25 cellular contexts compared by ENCODE assay signal in genomic region chrX:17888421-17888820, GRCh38. TPM values are rescaled to one million over a fixed set of nuclear protein-coding genes. Genes with fewer than 3 reads are reported as not detected.
A peak's percentile ranks its signal among the peaks of the same experiment; 100 is the strongest.
DNase-seq lines count a peak whose midpoint lies in the region; ATAC-seq, FAIRE-seq and TF ChIP-seq lines count a peak whose summit lies in the region.
"Had no signal": no experiment of that assay in that cellular context is flagged by ENCODE, and none has a peak within 500 bp of the region (broad histone marks: within the 10 kb centered on the region; RNA-seq: fewer than 3 reads in every experiment).

No MANE protein-coding gene starts in this region.

- H3K27ac Mint-ChIP-seq in progenitor cell of endocrine pancreas: no peak overlapping the region

- H2AFZ ChIP-seq in PC-9: no peak overlapping the region

- H3K4me1 ChIP-seq in PC-9 (replicated peaks; ENCODE audit: insufficient read depth): no peaks in the 10 kb centered on the region
- H3K4me1 ChIP-seq: HAP-1 had no signal

- no peak overlapping the region for H3K27ac ChIP-seq in PC-9
- H3K27ac ChIP-seq: SK-N-MC had no signal

- H3K9me3 Mint-ChIP-seq in progenitor cell of endocrine pancreas (ENCODE audit: low read depth): peaks cover 38% of the 10 kb centered on the region

- H3K9me3 ChIP-seq in PC-9 (ENCODE audit: insufficient read depth, low read depth): no peaks in the 10 kb centered on the region
- H3K9me3 ChIP-seq: HAP-1 had no signal

- H3K4me3 ChIP-seq in PC-9: no peak overlapping the region
- H3K4me3 ChIP-seq: HAP-1, SK-N-MC had no signal

- peaks cover 9% of the 10 kb centered on the region for H3K27me3 ChIP-seq in PC-9 (ENCODE audit: insufficient read depth, low read depth)

- TF ChIP-seq CTCF in PC-9 (conservative IDR thresholded peaks at IDR 0.05) (peak; percentile 37; the same call in 1 of the 2 replicates), progenitor cell of endocrine pancreas (IDR thresholded peaks at IDR 0.05; ENCODE audit: unreplicated experiment) (peak; percentile 29)

- CTCF ChIA-PET in PC-9 (lab: Charles Lee): no interaction called here

- no peaks in the 10 kb centered on the region for H3K79me2 ChIP-seq in PC-9 (ENCODE audit: low read depth)

- no peak for ATAC-seq in GM18868 (IDR thresholded peaks at IDR 0.05; ENCODE audit: unreplicated experiment)
- ATAC-seq: Panc1 had no signal

- no peaks in the 10 kb centered on the region for H4K20me1 ChIP-seq in PC-9 (ENCODE audit: insufficient read depth)

- no peaks in the 10 kb centered on the region for H3K27me3 Mint-ChIP-seq in progenitor cell of endocrine pancreas

- H3K4me3 Mint-ChIP-seq in progenitor cell of endocrine pancreas (ENCODE audit: low read depth): no peak overlapping the region
- H3K4me3 Mint-ChIP-seq: CD4-positive, CD25-positive, alpha-beta regulatory T cell had no signal

- no TSS peak for BruUV-seq in PC-9 (replicated peaks; lab: Mats Ljungman, UMichigan)

- POLR2A ChIA-PET in PC-9 (lab: Charles Lee; ENCODE audit: unreplicated experiment): no interaction called here

- intact Hi-C loops in PC-9 (cut with micrococcal nuclease; ENCODE audit: unreplicated experiment): no loop called here

- peaks cover 2% of the 10 kb centered on the region for H3K36me3 Mint-ChIP-seq in progenitor cell of endocrine pancreas (ENCODE audit: insufficient read depth)
- H3K36me3 Mint-ChIP-seq: CD4-positive, CD25-positive, alpha-beta regulatory T cell had no signal

- H3K4me1 Mint-ChIP-seq in progenitor cell of endocrine pancreas (ENCODE audit: low read depth): no peaks in the 10 kb centered on the region
- H3K4me1 Mint-ChIP-seq: CD4-positive, CD25-positive, alpha-beta regulatory T cell had no signal

- H3K4me2 ChIP-seq in PC-9: no peak overlapping the region

- H3K36me3 ChIP-seq in PC-9 (ENCODE audit: low read depth): no peaks in the 10 kb centered on the region
- H3K36me3 ChIP-seq: HAP-1 had no signal

- no peaks in the 10 kb centered on the region for H3K9me2 ChIP-seq in PC-9 (ENCODE audit: insufficient read depth)

- DNase-seq in PC-9: no peak
- DNase-seq in progenitor cell of endocrine pancreas (ENCODE audit: low spot score, unreplicated experiment): no peak
- DNase-seq in D341Med (ENCODE audit: low spot score): no peak
- DNase-seq in activated CD4-positive, alpha-beta T cell treated with anti-CD3 and anti-CD28 coated beads, Interleukin-2, amount 50 U/mL, for 48 hours: no peak
- DNase-seq: 8988T; CD4-positive, CD25-positive, alpha-beta regulatory T cell; GOT3; KBM-7; MV-4-11; NCI-H1105; NCI-H1436 treated with DMSO at 0.1 percent for 48 hours; NCI-H187 treated with DMSO at 0.1 percent for 48 hours; NCI-H2107; NCI-H526; NCI-H82; NK-92 treated with Interleukin-12 subunit alpha and Interleukin-12 subunit beta, amount 100 ng/mL, for 24 hours; SIG-M5 had no signal

- peak; percentile 65 for FAIRE-seq in A204.1 (lab: Jason Lieb, UNC)
- peak; percentile 45 for FAIRE-seq in islet of Langerhans (lab: Jason Lieb, UNC)
- FAIRE-seq: D721Med had no signal

- no peaks in the 10 kb centered on the region for H3F3A ChIP-seq in PC-9 (ENCODE audit: insufficient read depth, low read depth)

RNA-seq across cellular contexts. Expression of gene RAI2, which starts 27.3 kb away (rescaled TPM):
- not detected in 2 replicates for total RNA-seq in PC-9 (2021)
- total RNA-seq in progenitor cell of endocrine pancreas: 7.0 and 7.2 TPM in 2 replicates
- total RNA-seq: MCF 10A had no signal
